In genomic region chr22:21652547-21653545, GRCh38 we compare ENCODE assay signal across 8 cellular contexts. TPM values are rescaled to one million over a fixed set of nuclear protein-coding genes. Genes with fewer than 3 reads are reported as not detected.
A peak's percentile ranks its signal among the peaks of the same experiment; 100 is the strongest.
DNase-seq lines count a peak whose midpoint lies in the region; ATAC-seq, FAIRE-seq and TF ChIP-seq lines count a peak whose summit lies in the region.

No MANE protein-coding gene starts in this region.

- TF ChIP-seq RAD21 in GM12878 (IDR thresholded peaks at IDR 0.05; ENCODE audit: insufficient read depth, low read depth, low read length) = no peak

- in situ Hi-C loops in GM12878 (cut with MboI) = no loop called here

- H3K4me3 ChIP-seq in AG04450 (ENCODE audit: low read depth, low read length) (peak overlapping the region; percentile 91), GM12878 (peak overlapping the region; percentile 73), mucosa of rectum (ENCODE audit: low read length in 2 of 2) (peak overlapping the region; percentile 64 to 75)

- no peak for TF ChIP-seq EP300 in GM12878 (IDR thresholded peaks at IDR 0.05; ENCODE audit: borderline replicate concordance in 1 of 2, control insufficient read depth in 1 of 2, low read depth in 2 of 2, low read length in 2 of 2)

- DNase-seq in AG04450 (ENCODE audit: low read depth, low spot score) (no peak), HEK293T (ENCODE audit: extremely low spot score) (no peak), GM12878 (ENCODE audit: low read depth, low spot score) (no peak)
- DNase-seq in stimulated activated CD4-positive, alpha-beta T cell treated with anti-CD3 and anti-CD28 coated beads, Interleukin-4, amount 100 ng/mL, for 1 hour = no peak
- DNase-seq in activated CD4-positive, CD25-positive, alpha-beta regulatory T cell treated with anti-CD3 and anti-CD28 coated beads, Interleukin-2, amount 50 U/mL, for 72 hours = no peak

- H3K4me2 ChIP-seq in GM12878 (ENCODE audit: control insufficient read depth, insufficient read depth) = peak overlapping the region; percentile 90

- CTCF ChIA-PET in AG04450 (lab: Charles Lee) = interaction anchor here (0.6 to 1.3 kb wide), 4 partner anchors 10 to 24 kb away, joined by 3 to 10 read pairs (median 3); partner anchors contain the start of gene YDJC
- CTCF ChIA-PET in HEK293T (lab: Yijun Ruan, JAX) = interaction anchor here (0.9 to 1.9 kb wide), 2 partner anchors 10 to 11 kb away, joined by 7 to 10 read pairs; partner anchors contain the start of gene SDF2L1
- CTCF ChIA-PET in GM12878 (lab: Yijun Ruan, JAX) = interaction anchor here (2.1 to 3.0 kb wide), 2 partner anchors 10 to 24 kb away, joined by 6 to 10 read pairs; partner anchors contain the start of gene YDJC

- 13% methylated on average over 40 of the region's 40 CpGs for WGBS in GM12878 (ENCODE audit: insufficient coverage, insufficient replicate concordance, low lambda C conversion rate, missing lambda C conversion rate)

- ATAC-seq in GM12878 = peak; percentile 13
- no peak for ATAC-seq in GM18502 (IDR thresholded peaks at IDR 0.05; ENCODE audit: poor library complexity, unreplicated experiment)
- no peak for ATAC-seq in GM19463 (IDR thresholded peaks at IDR 0.05; ENCODE audit: unreplicated experiment)

- TF ChIP-seq POLR2A in GM12878 (IDR thresholded peaks at IDR 0.05; ENCODE audit: low read depth, low read length) = no peak

- H3K36me3 ChIP-seq in GM12878 (ENCODE audit: control insufficient read depth in 2 of 2, insufficient read depth in 2 of 2, low read length in 1 of 2) (peaks cover 3% of the 10 kb centered on the region in 2 experiments), mucosa of rectum (ENCODE audit: control insufficient read depth in 2 of 2, insufficient read depth in 2 of 2, low read length in 2 of 2) (peaks cover 0 to 3% of the 10 kb centered on the region in 2 donors)

- no TSS peak for BruUV-seq in GM12878 (replicated peaks; lab: Mats Ljungman, UMichigan)

- H4K20me1 ChIP-seq in GM12878 (ENCODE audit: control insufficient read depth, insufficient read depth) = no peaks in the 10 kb centered on the region

- H3K9me3 ChIP-seq in AG04450 (ENCODE audit: control insufficient read depth, insufficient read depth, low read length) (no peaks in the 10 kb centered on the region; the same call in 1 of the 2 replicates), GM12878 (replicated peaks; ENCODE audit: control insufficient read depth, insufficient read depth, low read length) (no peaks in the 10 kb centered on the region), mucosa of rectum (ENCODE audit: control insufficient read depth in 2 of 2, low read length in 2 of 2) (no peaks in the 10 kb centered on the region)

- H3K4me1 ChIP-seq in GM12878 (ENCODE audit: control insufficient read depth, insufficient read depth, low read length) = peaks cover 3% of the 10 kb centered on the region
- H3K4me1 ChIP-seq in mucosa of rectum (ENCODE audit: control insufficient read depth in 2 of 2, insufficient read depth in 2 of 2, low read length in 2 of 2) = peaks cover 12 to 19% of the 10 kb centered on the region in 2 donors

- intact Hi-C loops in GM12878 (cut with micrococcal nuclease; ENCODE audit: unreplicated experiment) = no loop called here

- H3K79me2 ChIP-seq in GM12878 (ENCODE audit: control insufficient read depth, insufficient read depth, low read length) = peaks cover 7% of the 10 kb centered on the region

- H3K27ac ChIP-seq in AG04450 (ENCODE audit: low read depth, low read length) (no peak overlapping the region), GM12878 (ENCODE audit: control insufficient read depth, insufficient read depth) (peak overlapping the region; percentile 82), mucosa of rectum (ENCODE audit: low read depth in 2 of 2, low read length in 2 of 2) (no peak overlapping the region)

- TF ChIP-seq CTCF in AG04450 (IDR thresholded peaks at IDR 0.05; ENCODE audit: low read depth, low read length) (no peak), GM12878 (IDR thresholded peaks at IDR 0.05 in 2 of 3, conservative IDR thresholded peaks at IDR 0.05 in 1 of 3; ENCODE audit: control insufficient read depth in 2 of 3, extremely low read depth in 1 of 3, insufficient read depth in 1 of 3, low read depth in 3 of 3, low read length in 3 of 3) (0 out of 6 replicates have a peak, but pooled peaks of 1 of the 3 experiments have one; percentile 15)

- peak overlapping the region; percentile 95 for H3K9ac ChIP-seq in GM12878 (ENCODE audit: control insufficient read depth, insufficient read depth, low read length)
- H3K9ac ChIP-seq in mucosa of rectum (ENCODE audit: low read depth in 1 of 2, low read length in 2 of 2) = peak overlapping the region; percentile 32 to 52

- SMC1A ChIA-PET in GM12878 (lab: Charles Lee; ENCODE audit: uncharacterized antibody, unreplicated experiment) = interaction anchor here (0.8 to 2.4 kb wide), 3 partner anchors 11 to 285 kb away, joined by 3 to 8 read pairs (median 3); partner anchors contain the start of gene SDF2L1

- POLR2A ChIA-PET in AG04450 (lab: Yijun Ruan, JAX) = no interaction called here
- POLR2A ChIA-PET in HEK293T (lab: Yijun Ruan, JAX) = interaction anchor here (0.8 to 3.8 kb wide), 4 partner anchors 11 to 23 kb away, joined by 3 to 27 read pairs (median 11); partner anchors contain the start of genes PPIL2, SDF2L1 and YDJC
- POLR2A ChIA-PET in GM12878 (lab: Charles Lee) = interaction anchor here (0.5 to 1.6 kb wide), 7 partner anchors 11 to 181 kb away, joined by 3 to 6 read pairs (median 3); partner anchors contain the start of genes PPIL2 and SDF2L1

- H3K27me3 ChIP-seq in AG04450 (ENCODE audit: control insufficient read depth, insufficient read depth, low read length) (no peaks in the 10 kb centered on the region), GM12878 (replicated peaks in 1 of 2; ENCODE audit: control insufficient read depth in 2 of 2, insufficient read depth in 2 of 2, low read length in 1 of 2) (no peaks in the 10 kb centered on the region), mucosa of rectum (ENCODE audit: control insufficient read depth in 2 of 2, insufficient read depth in 2 of 2, low read length in 2 of 2) (no peaks in the 10 kb centered on the region)

- H2AFZ ChIP-seq in GM12878 (ENCODE audit: control insufficient read depth, low read depth, low read length) = peak overlapping the region; percentile 90

- no peak for FAIRE-seq in GM12878 (lab: Jason Lieb, UNC)

- RAD21 ChIA-PET in GM12878 (lab: Charles Lee; ENCODE audit: unreplicated experiment) = interaction anchor here (1.9 kb wide), 1 partner anchor 11 kb away, joined by 5 read pairs; the partner anchor contains the start of gene SDF2L1

RNA-seq across cellular contexts. Expression of gene SDF2L1, which starts 10.7 kb away (rescaled TPM):
- polyA plus RNA-seq in AG04450 (2011; rRNA removed) (12.6 and 17.8 TPM in 2 replicates), GM12878 (2011; rRNA removed) (8.8 and 20.8 TPM in 2 replicates), GM12878 (2014; fragmentation: Illumina TruSeq; extraction: Trizol) (0.33 and 3.9 TPM in 2 replicates), GM12878 (2014; fragmentation: Nextera tagmentation; extraction: Ambion mirVana) (10 to 100 TPM in 1 of 2 experiments, 1 to 10 TPM in 1; 3.0 to 17.8 TPM), GM12878 (2014; rRNA removed) (97.9 and 134 TPM in 2 replicates), GM12878 (2016; fragmentation: Nextera tagmentation; extraction: Ambion mirVana) (100 to 1,000 TPM; 191 to 214 TPM)
- 6.8 and 7.4 TPM in 2 replicates for polyA minus RNA-seq in AG04450 (2011; rRNA and poly(A)+ RNA removed)
- 3.6 and 5.4 TPM in 2 replicates for total RNA-seq in GM12878 (2013; cell fraction: nucleolus; rRNA removed)
- total RNA-seq in GM12878 (2014; rRNA removed) (70.2 and 109 TPM in 2 replicates), GM12878 (2014; rRNA removed; fragmentation: Illumina TruSeq; extraction: Trizol) (12.9 and 17.1 TPM in 2 replicates), GM12878 (2021) (81.4 and 90.1 TPM in 2 replicates)
- polyA plus RNA-seq in GM12878 (2011; ENCODE audit: low read depth) = 15.5 TPM
- polyA plus RNA-seq in GM12878 (2011; cell fraction: cytosol; rRNA removed) = 29.8 and 63.0 TPM in 2 replicates
- polyA plus RNA-seq in GM12878 (2011; cell fraction: nucleus; rRNA removed) = 16.4 and 22.6 TPM in 2 replicates
- 49.9 and 87.0 TPM in 2 replicates for polyA plus RNA-seq in GM12878 (2012)
- polyA minus RNA-seq in GM12878 (2011; rRNA and poly(A)+ RNA removed) = 14.3 and 25.4 TPM in 2 replicates
- polyA minus RNA-seq in GM12878 (2011; cell fraction: cytosol; rRNA and poly(A)+ RNA removed) = 12.2 and 12.8 TPM in 2 replicates
- polyA minus RNA-seq in GM12878 (2011; cell fraction: nucleus; rRNA and poly(A)+ RNA removed) = 4.4 and 8.3 TPM in 2 replicates

RNA-seq across cellular contexts. Expression of gene PPIL2, which starts 13.0 kb away (rescaled TPM):
- polyA plus RNA-seq in AG04450 (2011; rRNA removed) (40.6 and 48.6 TPM in 2 replicates), GM12878 (2011; rRNA removed) (32.4 and 57.0 TPM in 2 replicates), GM12878 (2014; fragmentation: Illumina TruSeq; extraction: Trizol) (32.9 and 40.6 TPM in 2 replicates), GM12878 (2014; fragmentation: Nextera tagmentation; extraction: Ambion mirVana) (1 to 10 TPM; 3.5 to 5.7 TPM), GM12878 (2014; rRNA removed) (56.8 and 63.5 TPM in 2 replicates), GM12878 (2016; fragmentation: Nextera tagmentation; extraction: Ambion mirVana) (10 to 100 TPM; 39.4 to 46.7 TPM)
- polyA minus RNA-seq in AG04450 (2011; rRNA and poly(A)+ RNA removed) = 39.5 and 40.5 TPM in 2 replicates
- total RNA-seq in GM12878 (2013; cell fraction: nucleolus; rRNA removed) = 209 and 222 TPM in 2 replicates
- total RNA-seq in GM12878 (2014; rRNA removed) (27.5 and 32.3 TPM in 2 replicates), GM12878 (2014; rRNA removed; fragmentation: Illumina TruSeq; extraction: Trizol) (27.1 and 29.0 TPM in 2 replicates), GM12878 (2021) (45.1 and 47.3 TPM in 2 replicates)
- 15.9 TPM for polyA plus RNA-seq in GM12878 (2011; ENCODE audit: low read depth)
- polyA plus RNA-seq in GM12878 (2011; cell fraction: cytosol; rRNA removed) = 52.5 and 59.8 TPM in 2 replicates
- polyA plus RNA-seq in GM12878 (2011; cell fraction: nucleus; rRNA removed) = 243 and 264 TPM in 2 replicates
- polyA plus RNA-seq in GM12878 (2012) = 30.2 and 32.0 TPM in 2 replicates
- 58.5 and 59.1 TPM in 2 replicates for polyA minus RNA-seq in GM12878 (2011; rRNA and poly(A)+ RNA removed)
- polyA minus RNA-seq in GM12878 (2011; cell fraction: cytosol; rRNA and poly(A)+ RNA removed) = 11.9 and 12.9 TPM in 2 replicates
- polyA minus RNA-seq in GM12878 (2011; cell fraction: nucleus; rRNA and poly(A)+ RNA removed) = 64.8 and 107 TPM in 2 replicates

RNA-seq across cellular contexts. Expression of gene CCDC116, which starts 20.3 kb away (rescaled TPM):
- polyA plus RNA-seq in AG04450 (2011; rRNA removed) (0.06 and 0.16 TPM in 2 replicates), GM12878 (2011; rRNA removed) (0.04 TPM in 1 of 2 replicates, not detected in the other), GM12878 (2014; fragmentation: Illumina TruSeq; extraction: Trizol) (0.04 TPM in 1 of 2 replicates, not detected in the other), GM12878 (2014; fragmentation: Nextera tagmentation; extraction: Ambion mirVana) (not detected), GM12878 (2014; rRNA removed) (0.04 and 0.32 TPM in 2 replicates), GM12878 (2016; fragmentation: Nextera tagmentation; extraction: Ambion mirVana) (not detected)
- polyA minus RNA-seq in AG04450 (2011; rRNA and poly(A)+ RNA removed) = 0.13 TPM in 1 of 2 replicates, not detected in the other
- total RNA-seq in GM12878 (2013; cell fraction: nucleolus; rRNA removed) = 0.32 and 0.69 TPM in 2 replicates
- total RNA-seq in GM12878 (2014; rRNA removed) (0.05 TPM in 1 of 2 replicates, not detected in the other), GM12878 (2014; rRNA removed; fragmentation: Illumina TruSeq; extraction: Trizol) (not detected in 2 replicates), GM12878 (2021) (0.18 and 0.29 TPM in 2 replicates)
- polyA plus RNA-seq in GM12878 (2011; ENCODE audit: low read depth) = not detected
- polyA plus RNA-seq in GM12878 (2011; cell fraction: cytosol; rRNA removed) = 0.09 and 0.13 TPM in 2 replicates
- polyA plus RNA-seq in GM12878 (2011; cell fraction: nucleus; rRNA removed) = 0.39 and 0.50 TPM in 2 replicates
- 0.06 TPM in 1 of 2 replicates, not detected in the other for polyA plus RNA-seq in GM12878 (2012)
- 0.10 TPM in 1 of 2 replicates, not detected in the other for polyA minus RNA-seq in GM12878 (2011; rRNA and poly(A)+ RNA removed)
- polyA minus RNA-seq in GM12878 (2011; cell fraction: cytosol; rRNA and poly(A)+ RNA removed) = not detected in 2 replicates
- polyA minus RNA-seq in GM12878 (2011; cell fraction: nucleus; rRNA and poly(A)+ RNA removed) = 0.19 and 0.24 TPM in 2 replicates

RNA-seq across cellular contexts. Expression of gene YDJC, which starts 23.0 kb away (rescaled TPM):
- 9.0 and 12.2 TPM in 2 replicates for polyA plus RNA-seq in AG04450 (2011; rRNA removed)
- polyA minus RNA-seq in AG04450 (2011; rRNA and poly(A)+ RNA removed) = 3.4 and 4.4 TPM in 2 replicates
- total RNA-seq in GM12878 (2013; cell fraction: nucleolus; rRNA removed) = 37.4 and 44.8 TPM in 2 replicates
- total RNA-seq in GM12878 (2014; rRNA removed) = 64.1 and 75.4 TPM in 2 replicates
- total RNA-seq in GM12878 (2014; rRNA removed; fragmentation: Illumina TruSeq; extraction: Trizol) = 10.1 and 12.0 TPM in 2 replicates
- total RNA-seq in GM12878 (2021) = 55.7 and 58.4 TPM in 2 replicates
- polyA plus RNA-seq in GM12878 (2011; ENCODE audit: low read depth) = 4.8 TPM
- polyA plus RNA-seq in GM12878 (2011; rRNA removed) = 6.3 and 18.3 TPM in 2 replicates
- polyA plus RNA-seq in GM12878 (2011; cell fraction: cytosol; rRNA removed) = 31.1 and 59.0 TPM in 2 replicates
- polyA plus RNA-seq in GM12878 (2011; cell fraction: nucleus; rRNA removed) = 60.2 and 70.8 TPM in 2 replicates
- polyA plus RNA-seq in GM12878 (2012) = 27.7 and 31.7 TPM in 2 replicates
- polyA plus RNA-seq in GM12878 (2014; fragmentation: Illumina TruSeq; extraction: Trizol) = 2.1 and 8.4 TPM in 2 replicates
- polyA plus RNA-seq in GM12878 (2014; fragmentation: Nextera tagmentation; extraction: Ambion mirVana) = 1 to 10 TPM in 1 of 2 experiments, under 1 TPM in 1; 1.00 to 4.4 TPM
- polyA plus RNA-seq in GM12878 (2014; rRNA removed) = 72.1 and 83.6 TPM in 2 replicates
- 10 to 100 TPM; 68.5 to 77.6 TPM for polyA plus RNA-seq in GM12878 (2016; fragmentation: Nextera tagmentation; extraction: Ambion mirVana)
- 5.0 and 15.1 TPM in 2 replicates for polyA minus RNA-seq in GM12878 (2011; rRNA and poly(A)+ RNA removed)
- 8.5 and 15.4 TPM in 2 replicates for polyA minus RNA-seq in GM12878 (2011; cell fraction: cytosol; rRNA and poly(A)+ RNA removed)
- polyA minus RNA-seq in GM12878 (2011; cell fraction: nucleus; rRNA and poly(A)+ RNA removed) = 22.6 and 40.6 TPM in 2 replicates
